12 cellular contexts compared by ENCODE assay signal in genomic region chr2:127134833-127135830, GRCh38. TPM values are rescaled to one million over a fixed set of nuclear protein-coding genes. Genes with fewer than 3 reads are reported as not detected.
A peak's percentile ranks its signal among the peaks of the same experiment; 100 is the strongest.
DNase-seq lines count a peak whose midpoint lies in the region; ATAC-seq and TF ChIP-seq lines count a peak whose summit lies in the region.
"Had no signal": no experiment of that assay in that cellular context is flagged by ENCODE, and none has a peak within 500 bp of the region (broad histone marks: within the 10 kb centered on the region; RNA-seq: fewer than 3 reads in every experiment).

No MANE protein-coding gene starts in this region.

- H3K27ac Mint-ChIP-seq in mesothelial cell of epicardium = no peak overlapping the region

- no peaks in the 10 kb centered on the region for H3K4me1 ChIP-seq in esophagus muscularis mucosa
- H3K4me1 ChIP-seq: transverse colon had no signal

- TF ChIP-seq CTCF in esophagus muscularis mucosa (IDR thresholded peaks at IDR 0.05) (no peak), mesothelial cell of epicardium (IDR thresholded peaks at IDR 0.05; ENCODE audit: unreplicated experiment) (no peak)

- no peak overlapping the region for H3K4me3 ChIP-seq in esophagus muscularis mucosa
- H3K4me3 ChIP-seq: transverse colon had no signal

- H3K9me3 ChIP-seq in esophagus muscularis mucosa = no peaks in the 10 kb centered on the region
- H3K9me3 ChIP-seq: transverse colon had no signal

- no peaks in the 10 kb centered on the region for H3K36me3 ChIP-seq in esophagus muscularis mucosa
- H3K36me3 ChIP-seq: transverse colon had no signal

- no peak overlapping the region for H3K27ac ChIP-seq in esophagus muscularis mucosa (replicated peaks in 1 of 4)
- H3K27ac ChIP-seq: transverse colon had no signal

- peaks cover 11% of the 10 kb centered on the region for H3K9me3 Mint-ChIP-seq in mesothelial cell of epicardium

- H3K36me3 Mint-ChIP-seq in mesothelial cell of epicardium = peaks cover 2% of the 10 kb centered on the region

- WGBS in esophagus muscularis mucosa = 83% methylated on average over 15 of the region's 15 CpGs

- H3K27me3 Mint-ChIP-seq in mesothelial cell of epicardium (ENCODE audit: low read depth) = no peaks in the 10 kb centered on the region

- H3K27me3 ChIP-seq in esophagus muscularis mucosa = no peaks in the 10 kb centered on the region
- H3K27me3 ChIP-seq: transverse colon had no signal

- TF ChIP-seq EP300 in esophagus muscularis mucosa (IDR thresholded peaks at IDR 0.05) = no peak

- peak; percentile 59 for ATAC-seq in GM18907 (IDR thresholded peaks at IDR 0.05; ENCODE audit: unreplicated experiment)
- ATAC-seq in HG03442 (IDR thresholded peaks at IDR 0.05; ENCODE audit: unreplicated experiment) = peak; percentile 46

- intact Hi-C loops in esophagus muscularis mucosa (cut with DNase I) = no loop called here

- DNase-seq in esophagus muscularis mucosa (ENCODE audit: extremely low spot score) = peak; percentile 79
- peak; percentile 87 for DNase-seq in pons (ENCODE audit: low spot score)
- DNase-seq in NCI-H774 (lab: John Stamatoyannopoulos, UW) = no peak
- DNase-seq in mesothelial cell of epicardium (ENCODE audit: low spot score in 2 of 2, unreplicated experiment in 2 of 2) = no peak
- no peak for DNase-seq in activated naive CD4-positive, alpha-beta T cell treated with Interleukin-2 at 50 U/mL for 16 hours
- no peak for DNase-seq in NCI-H187 (lab: John Stamatoyannopoulos, UW)
- DNase-seq: activated CD4-positive, alpha-beta T cell treated with anti-CD3 and anti-CD28 coated beads for 4 hours; activated gamma-delta T cell; central memory CD4-positive, alpha-beta T cell; transverse colon had no signal

- no peak for TF ChIP-seq POLR2A in esophagus muscularis mucosa (IDR thresholded peaks at IDR 0.05; ENCODE audit: low read depth)

- H3K4me1 Mint-ChIP-seq in mesothelial cell of epicardium = peaks cover 6% of the 10 kb centered on the region

- no peak overlapping the region for H3K4me3 Mint-ChIP-seq in mesothelial cell of epicardium

RNA-seq across cellular contexts. Expression of gene BIN1, which starts 28.2 kb away (rescaled TPM):
- 10 to 100 TPM; 32.4 to 78.2 (median 50.2) TPM for total RNA-seq in esophagus muscularis mucosa
- 45.7 to 47.4 TPM (median 46.2 TPM) in 3 replicates for total RNA-seq in mesothelial cell of epicardium

Comparison
In these comparisons a context has a peak if more than half of its experiments do, and no peak if none do; other contexts are left out.
1. DNase-seq: peak in esophagus muscularis mucosa (single experiment) and pons (single experiment); none in NCI-H774 (single experiment), mesothelial cell of epicardium (0 of 2), activated naive CD4-positive, alpha-beta T cell treated with Interleukin-2 at 50 U/mL for 16 hours (single experiment) and NCI-H187 (0 of 2).